ENCODE assay signal across 1 cellular context in the genomic region with DNA sequence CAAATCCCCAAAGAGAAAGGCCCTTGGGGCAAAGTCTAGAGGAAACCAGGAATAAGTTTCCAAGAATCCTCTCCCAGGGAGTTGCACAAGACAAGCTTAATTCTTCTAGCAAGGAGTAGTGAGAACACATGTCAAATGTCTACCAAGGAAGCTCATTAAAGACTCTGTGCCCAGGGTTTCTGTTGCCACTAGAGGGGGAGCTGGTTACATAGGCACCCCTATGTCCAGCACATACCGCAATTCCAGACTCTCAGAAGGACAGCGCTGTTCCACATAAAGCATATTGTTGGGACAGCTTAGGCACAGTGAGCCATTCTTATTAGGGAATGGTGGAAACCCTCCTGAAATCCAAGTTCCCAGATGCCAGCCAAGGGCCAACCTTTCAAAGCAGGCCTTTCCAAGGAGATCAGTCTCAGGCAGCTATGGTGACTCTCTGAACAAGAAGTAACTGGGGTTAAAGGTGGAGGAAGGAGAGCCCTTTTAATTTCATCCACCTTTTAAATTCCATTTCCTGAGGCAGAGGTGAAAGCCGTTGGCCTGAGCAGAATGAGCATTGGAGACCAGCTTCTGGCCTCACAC.
A peak's percentile ranks its signal among the peaks of the same experiment; 100 is the strongest.
TF ChIP-seq lines count a peak whose summit lies in the region.

No MANE protein-coding gene starts in this region.

TF ChIP-seq in HepG2, 621 proteins besides CTCF, POLR2A, EP300 and RAD21 (continued from another document):
- TF ChIP-seq ZNF687 (CRISPR knock-in tag; IDR thresholded peaks at IDR 0.05) (no peak), CEBPG (CRISPR knock-in tag; IDR thresholded peaks at IDR 0.05) (0 out of 2 replicates have a peak, but pooled peaks have one; percentile 3), TP53 (CRISPR knock-in tag; conservative IDR thresholded peaks at IDR 0.05) (no peak), TEAD3 (CRISPR knock-in tag; optimal IDR thresholded peaks at IDR 0.05; ENCODE audit: borderline replicate concordance) (peak; percentile 89), SMC3 (IDR thresholded peaks at IDR 0.05; ENCODE audit: low read length) (peak; percentile 85), ZBTB37 (CRISPR knock-in tag; IDR thresholded peaks at IDR 0.05) (no peak), EHMT2 (IDR thresholded peaks at IDR 0.05; ENCODE audit: borderline replicate concordance, low read depth, low read length) (no peak), ELF3 (CRISPR knock-in tag; IDR thresholded peaks at IDR 0.05) (peak; percentile 28; the same call in 1 of the 2 replicates), KLF9 (CRISPR knock-in tag; IDR thresholded peaks at IDR 0.05; ENCODE audit: low read depth) (no peak), FOSL2 (CRISPR knock-in tag; IDR thresholded peaks at IDR 0.05) (peak; percentile 12; the same call in 1 of the 2 replicates), IRF2 (CRISPR knock-in tag; IDR thresholded peaks at IDR 0.05) (0 out of 2 replicates have a peak, but pooled peaks have one; percentile 22), STAT5B (CRISPR knock-in tag; IDR thresholded peaks at IDR 0.05) (no peak), STAG1 (CRISPR knock-in tag; IDR thresholded peaks at IDR 0.05) (peak; percentile 91)
- TF ChIP-seq, protein P1, sequence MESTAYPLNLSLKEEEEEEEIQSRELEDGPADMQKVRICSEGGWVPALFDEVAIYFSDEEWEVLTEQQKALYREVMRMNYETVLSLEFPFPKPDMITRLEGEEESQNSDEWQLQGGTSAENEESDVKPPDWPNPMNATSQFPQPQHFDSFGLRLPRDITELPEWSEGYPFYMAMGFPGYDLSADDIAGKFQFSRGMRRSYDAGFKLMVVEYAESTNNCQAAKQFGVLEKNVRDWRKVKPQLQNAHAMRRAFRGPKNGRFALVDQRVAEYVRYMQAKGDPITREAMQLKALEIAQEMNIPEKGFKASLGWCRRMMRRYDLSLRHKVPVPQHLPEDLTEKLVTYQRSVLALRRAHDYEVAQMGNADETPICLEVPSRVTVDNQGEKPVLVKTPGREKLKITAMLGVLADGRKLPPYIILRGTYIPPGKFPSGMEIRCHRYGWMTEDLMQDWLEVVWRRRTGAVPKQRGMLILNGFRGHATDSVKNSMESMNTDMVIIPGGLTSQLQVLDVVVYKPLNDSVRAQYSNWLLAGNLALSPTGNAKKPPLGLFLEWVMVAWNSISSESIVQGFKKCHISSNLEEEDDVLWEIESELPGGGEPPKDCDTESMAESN (CRISPR knock-in tag; conservative IDR thresholded peaks at IDR 0.05) = no peak
- TF ChIP-seq, protein P2, sequence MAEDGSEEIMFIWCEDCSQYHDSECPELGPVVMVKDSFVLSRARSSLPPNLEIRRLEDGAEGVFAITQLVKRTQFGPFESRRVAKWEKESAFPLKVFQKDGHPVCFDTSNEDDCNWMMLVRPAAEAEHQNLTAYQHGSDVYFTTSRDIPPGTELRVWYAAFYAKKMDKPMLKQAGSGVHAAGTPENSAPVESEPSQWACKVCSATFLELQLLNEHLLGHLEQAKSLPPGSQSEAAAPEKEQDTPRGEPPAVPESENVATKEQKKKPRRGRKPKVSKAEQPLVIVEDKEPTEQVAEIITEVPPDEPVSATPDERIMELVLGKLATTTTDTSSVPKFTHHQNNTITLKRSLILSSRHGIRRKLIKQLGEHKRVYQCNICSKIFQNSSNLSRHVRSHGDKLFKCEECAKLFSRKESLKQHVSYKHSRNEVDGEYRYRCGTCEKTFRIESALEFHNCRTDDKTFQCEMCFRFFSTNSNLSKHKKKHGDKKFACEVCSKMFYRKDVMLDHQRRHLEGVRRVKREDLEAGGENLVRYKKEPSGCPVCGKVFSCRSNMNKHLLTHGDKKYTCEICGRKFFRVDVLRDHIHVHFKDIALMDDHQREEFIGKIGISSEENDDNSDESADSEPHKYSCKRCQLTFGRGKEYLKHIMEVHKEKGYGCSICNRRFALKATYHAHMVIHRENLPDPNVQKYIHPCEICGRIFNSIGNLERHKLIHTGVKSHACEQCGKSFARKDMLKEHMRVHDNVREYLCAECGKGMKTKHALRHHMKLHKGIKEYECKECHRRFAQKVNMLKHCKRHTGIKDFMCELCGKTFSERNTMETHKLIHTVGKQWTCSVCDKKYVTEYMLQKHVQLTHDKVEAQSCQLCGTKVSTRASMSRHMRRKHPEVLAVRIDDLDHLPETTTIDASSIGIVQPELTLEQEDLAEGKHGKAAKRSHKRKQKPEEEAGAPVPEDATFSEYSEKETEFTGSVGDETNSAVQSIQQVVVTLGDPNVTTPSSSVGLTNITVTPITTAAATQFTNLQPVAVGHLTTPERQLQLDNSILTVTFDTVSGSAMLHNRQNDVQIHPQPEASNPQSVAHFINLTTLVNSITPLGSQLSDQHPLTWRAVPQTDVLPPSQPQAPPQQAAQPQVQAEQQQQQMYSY (CRISPR knock-in tag; IDR thresholded peaks at IDR 0.05) = no peak
- TF ChIP-seq, protein P3, sequence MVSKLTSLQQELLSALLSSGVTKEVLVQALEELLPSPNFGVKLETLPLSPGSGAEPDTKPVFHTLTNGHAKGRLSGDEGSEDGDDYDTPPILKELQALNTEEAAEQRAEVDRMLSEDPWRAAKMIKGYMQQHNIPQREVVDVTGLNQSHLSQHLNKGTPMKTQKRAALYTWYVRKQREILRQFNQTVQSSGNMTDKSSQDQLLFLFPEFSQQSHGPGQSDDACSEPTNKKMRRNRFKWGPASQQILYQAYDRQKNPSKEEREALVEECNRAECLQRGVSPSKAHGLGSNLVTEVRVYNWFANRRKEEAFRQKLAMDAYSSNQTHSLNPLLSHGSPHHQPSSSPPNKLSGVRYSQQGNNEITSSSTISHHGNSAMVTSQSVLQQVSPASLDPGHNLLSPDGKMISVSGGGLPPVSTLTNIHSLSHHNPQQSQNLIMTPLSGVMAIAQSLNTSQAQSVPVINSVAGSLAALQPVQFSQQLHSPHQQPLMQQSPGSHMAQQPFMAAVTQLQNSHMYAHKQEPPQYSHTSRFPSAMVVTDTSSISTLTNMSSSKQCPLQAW (CRISPR knock-in tag; IDR thresholded peaks at IDR 0.05) = peak; percentile 43; the same call in 1 of the 2 replicates
- TF ChIP-seq, protein P4, sequence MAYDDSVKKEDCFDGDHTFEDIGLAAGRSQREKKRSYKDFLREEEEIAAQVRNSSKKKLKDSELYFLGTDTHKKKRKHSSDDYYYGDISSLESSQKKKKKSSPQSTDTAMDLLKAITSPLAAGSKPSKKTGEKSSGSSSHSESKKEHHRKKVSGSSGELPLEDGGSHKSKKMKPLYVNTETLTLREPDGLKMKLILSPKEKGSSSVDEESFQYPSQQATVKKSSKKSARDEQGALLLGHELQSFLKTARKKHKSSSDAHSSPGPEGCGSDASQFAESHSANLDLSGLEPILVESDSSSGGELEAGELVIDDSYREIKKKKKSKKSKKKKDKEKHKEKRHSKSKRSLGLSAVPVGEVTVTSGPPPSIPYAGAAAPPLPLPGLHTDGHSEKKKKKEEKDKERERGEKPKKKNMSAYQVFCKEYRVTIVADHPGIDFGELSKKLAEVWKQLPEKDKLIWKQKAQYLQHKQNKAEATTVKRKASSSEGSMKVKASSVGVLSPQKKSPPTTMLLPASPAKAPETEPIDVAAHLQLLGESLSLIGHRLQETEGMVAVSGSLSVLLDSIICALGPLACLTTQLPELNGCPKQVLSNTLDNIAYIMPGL (CRISPR knock-in tag; IDR thresholded peaks at IDR 0.05; ENCODE audit: borderline replicate concordance in 1 of 2, low read depth in 1 of 2) = peak; percentile 29 to 31; a peak in 1 of 4 replicates
- TF ChIP-seq, protein P5, sequence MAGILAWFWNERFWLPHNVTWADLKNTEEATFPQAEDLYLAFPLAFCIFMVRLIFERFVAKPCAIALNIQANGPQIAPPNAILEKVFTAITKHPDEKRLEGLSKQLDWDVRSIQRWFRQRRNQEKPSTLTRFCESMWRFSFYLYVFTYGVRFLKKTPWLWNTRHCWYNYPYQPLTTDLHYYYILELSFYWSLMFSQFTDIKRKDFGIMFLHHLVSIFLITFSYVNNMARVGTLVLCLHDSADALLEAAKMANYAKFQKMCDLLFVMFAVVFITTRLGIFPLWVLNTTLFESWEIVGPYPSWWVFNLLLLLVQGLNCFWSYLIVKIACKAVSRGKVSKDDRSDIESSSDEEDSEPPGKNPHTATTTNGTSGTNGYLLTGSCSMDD (CRISPR knock-in tag; IDR thresholded peaks at IDR 0.05) = no peak
